ENCODE assay signal across 1 cellular context in the genomic region with DNA sequence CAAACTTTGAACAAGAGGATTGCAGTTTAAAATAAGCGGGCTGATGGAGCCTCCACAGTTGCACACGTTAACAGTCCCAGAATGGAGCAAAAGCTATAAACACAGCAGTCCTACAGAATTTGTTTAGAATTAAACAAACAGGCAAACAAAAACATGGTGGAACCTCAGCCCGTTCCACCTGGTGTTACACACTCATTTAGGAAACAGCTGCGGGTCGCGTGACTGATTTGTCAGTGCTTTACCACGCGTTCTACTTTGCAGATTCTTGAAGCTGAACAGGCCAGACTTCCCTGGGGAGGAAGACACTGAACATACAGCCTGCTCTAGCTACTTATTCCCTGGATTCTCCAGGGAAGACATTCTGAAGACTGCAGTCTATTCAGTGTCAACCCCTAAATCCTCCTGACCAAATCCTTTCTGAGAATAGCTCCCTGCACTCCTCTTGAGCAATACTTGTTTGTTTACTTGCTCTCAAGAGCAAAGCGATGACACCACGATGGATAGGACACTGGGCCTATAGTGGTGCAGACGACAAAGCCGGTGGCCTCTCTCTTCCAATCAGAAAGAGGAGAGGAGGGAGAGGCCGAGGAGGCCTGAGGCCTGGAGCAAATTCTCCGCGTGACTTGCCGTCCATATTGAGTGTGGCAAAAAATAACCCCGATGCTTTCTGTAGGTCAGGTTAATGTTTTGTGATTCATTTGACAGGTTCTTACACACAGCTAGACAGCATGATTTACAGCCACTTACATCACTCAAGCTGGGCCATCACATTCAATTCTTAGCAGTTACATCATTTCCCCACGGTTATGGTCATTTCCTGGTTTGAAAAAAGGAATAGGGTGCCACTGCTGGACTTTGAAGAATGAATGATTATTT.
TF ChIP-seq lines count a peak whose summit lies in the region.

No MANE protein-coding gene starts in this region.

TF ChIP-seq in SK-N-SH, 30 proteins besides CTCF, POLR2A, EP300 and RAD21 (continued from another document):
- TF ChIP-seq, protein P1, sequence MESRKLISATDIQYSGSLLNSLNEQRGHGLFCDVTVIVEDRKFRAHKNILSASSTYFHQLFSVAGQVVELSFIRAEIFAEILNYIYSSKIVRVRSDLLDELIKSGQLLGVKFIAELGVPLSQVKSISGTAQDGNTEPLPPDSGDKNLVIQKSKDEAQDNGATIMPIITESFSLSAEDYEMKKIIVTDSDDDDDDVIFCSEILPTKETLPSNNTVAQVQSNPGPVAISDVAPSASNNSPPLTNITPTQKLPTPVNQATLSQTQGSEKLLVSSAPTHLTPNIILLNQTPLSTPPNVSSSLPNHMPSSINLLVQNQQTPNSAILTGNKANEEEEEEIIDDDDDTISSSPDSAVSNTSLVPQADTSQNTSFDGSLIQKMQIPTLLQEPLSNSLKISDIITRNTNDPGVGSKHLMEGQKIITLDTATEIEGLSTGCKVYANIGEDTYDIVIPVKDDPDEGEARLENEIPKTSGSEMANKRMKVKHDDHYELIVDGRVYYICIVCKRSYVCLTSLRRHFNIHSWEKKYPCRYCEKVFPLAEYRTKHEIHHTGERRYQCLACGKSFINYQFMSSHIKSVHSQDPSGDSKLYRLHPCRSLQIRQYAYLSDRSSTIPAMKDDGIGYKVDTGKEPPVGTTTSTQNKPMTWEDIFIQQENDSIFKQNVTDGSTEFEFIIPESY (IDR thresholded peaks at IDR 0.05; ENCODE audit: borderline replicate concordance, low read depth), result no peak
- TF ChIP-seq MEF2A (IDR thresholded peaks at IDR 0.05; ENCODE audit: borderline replicate concordance, low read depth), result no peak
- TF ChIP-seq, protein P2, sequence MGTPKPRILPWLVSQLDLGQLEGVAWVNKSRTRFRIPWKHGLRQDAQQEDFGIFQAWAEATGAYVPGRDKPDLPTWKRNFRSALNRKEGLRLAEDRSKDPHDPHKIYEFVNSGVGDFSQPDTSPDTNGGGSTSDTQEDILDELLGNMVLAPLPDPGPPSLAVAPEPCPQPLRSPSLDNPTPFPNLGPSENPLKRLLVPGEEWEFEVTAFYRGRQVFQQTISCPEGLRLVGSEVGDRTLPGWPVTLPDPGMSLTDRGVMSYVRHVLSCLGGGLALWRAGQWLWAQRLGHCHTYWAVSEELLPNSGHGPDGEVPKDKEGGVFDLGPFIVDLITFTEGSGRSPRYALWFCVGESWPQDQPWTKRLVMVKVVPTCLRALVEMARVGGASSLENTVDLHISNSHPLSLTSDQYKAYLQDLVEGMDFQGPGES (IDR thresholded peaks at IDR 0.05; ENCODE audit: low read depth, low read length), result peak; percentile 72
